19 cellular contexts compared by ENCODE assay signal in the genomic region with DNA sequence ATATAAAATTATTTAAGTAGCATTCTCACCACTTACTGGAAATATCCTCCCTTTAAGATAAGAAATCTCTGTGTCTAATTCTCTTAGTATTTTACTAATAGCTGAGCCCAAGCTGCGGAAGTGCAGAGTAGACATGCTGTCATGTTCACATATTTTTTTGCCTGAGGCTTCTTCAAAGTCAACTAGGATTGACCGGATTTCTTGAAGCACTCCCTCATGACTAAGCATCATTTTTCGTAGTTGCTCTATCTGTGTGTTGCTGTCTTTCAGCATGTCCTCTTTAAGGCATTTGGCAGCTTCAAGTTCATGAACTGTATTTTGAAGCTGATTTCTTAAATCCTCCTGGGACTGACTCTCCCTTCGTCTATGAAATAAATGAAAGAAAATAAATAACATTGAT. TPM values are rescaled to one million over a fixed set of nuclear protein-coding genes. Genes with fewer than 3 reads are reported as not detected.
"Had no signal": no experiment of that assay in that cellular context is flagged by ENCODE, and none has a peak within 500 bp of the region (broad histone marks: within the 10 kb centered on the region; RNA-seq: fewer than 3 reads in every experiment).

No MANE protein-coding gene starts in this region.

- ATAC-seq: activated CD8-positive, alpha-beta memory T cell treated with anti-CD3 and anti-CD28 coated beads, Interleukin-2, amount 10 ng/mL, durations not matched to agents 7 days and 5 days; activated naive CD4-positive, alpha-beta T cell treated with anti-CD3 and anti-CD28 coated beads, Interleukin-2, amount 50 U/mL, for 72 hours; left ventricle myocardium superior; pancreas had no signal

- H3K4me3 ChIP-seq: cardiac muscle cell, pancreas, thoracic aorta had no signal

- FAIRE-seq: colon, endothelial cell of umbilical vein, pancreas, urothelium cell line had no signal

- H3K27me3 ChIP-seq: cardiac muscle cell, pancreas had no signal

- H3K27ac ChIP-seq: cardiac muscle cell, pancreas, thoracic aorta had no signal

- H3K9me3 ChIP-seq: pancreas, thoracic aorta had no signal

- H3K36me3 ChIP-seq: cardiac muscle cell, pancreas, thoracic aorta had no signal

- DNase-seq: activated CD4-positive, alpha-beta T cell treated with anti-CD3 and anti-CD28 coated beads, Interleukin-2, amount 50 U/mL, for 4 hours; activated CD4-positive, CD25-positive, alpha-beta regulatory T cell treated with anti-CD3 and anti-CD28 coated beads, Interleukin-2, amount 50 U/mL, for 72 hours; activated CD8-positive, alpha-beta memory T cell treated with anti-CD3 and anti-CD28 coated beads, Interleukin-2, amount 10 ng/mL, durations not matched to agents 7 days and 5 days; activated effector memory CD4-positive, alpha-beta T cell treated with Interleukin-2 at 50 U/mL for 16 hours; activated T-cell treated with anti-CD3 and anti-CD28 coated beads, Interleukin-2, amount 50 U/mL, for 24 hours; anterior cingulate cortex; effector CD4-positive, alpha-beta T cell; left ventricle myocardium superior; pancreas; stimulated activated CD4-positive, alpha-beta T cell treated with anti-CD3 and anti-CD28 coated beads, Interleukin-15, amount 100 ng/mL, for 24 hours; stimulated activated CD4-positive, alpha-beta T cell treated with anti-CD3 and anti-CD28 coated beads, Interleukin-4, amount 100 ng/mL, for 24 hours; T-helper 2 cell had no signal

- H3K4me1 ChIP-seq: pancreas had no signal

RNA-seq across cellular contexts. Expression of gene CCDC158, which starts 36.9 kb away (rescaled TPM):
- total RNA-seq: activated CD8-positive, alpha-beta memory T cell treated with anti-CD3 and anti-CD28 coated beads, Interleukin-2, amount 10 ng/mL, durations not matched to agents 7 days and 5 days; activated naive CD4-positive, alpha-beta T cell treated with anti-CD3 and anti-CD28 coated beads, Interleukin-2, amount 50 U/mL, for 72 hours; cardiac muscle cell; endothelial cell of umbilical vein had no signal
- polyA plus RNA-seq: endothelial cell of umbilical vein, neural cell had no signal
